22 cellular contexts compared by ENCODE assay signal in the genomic region with DNA sequence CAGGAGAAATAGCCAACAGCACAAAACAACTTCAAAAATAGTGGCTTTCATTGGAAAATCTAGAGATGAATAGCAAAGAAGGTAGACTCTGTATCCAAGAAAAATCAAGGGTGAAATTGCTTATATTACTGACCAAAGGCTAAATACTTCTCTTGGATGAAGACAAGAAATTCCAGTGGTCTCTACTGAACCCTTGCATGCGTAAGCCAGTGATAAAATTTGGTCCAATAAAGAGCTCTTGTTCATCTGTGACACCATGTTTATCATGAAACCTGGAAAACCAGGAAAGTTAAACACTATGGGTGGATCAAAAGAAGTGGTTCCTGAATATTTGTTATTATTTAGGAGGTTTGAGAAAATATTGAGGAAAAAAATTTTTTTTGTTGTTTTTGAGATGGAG. TPM values are rescaled to one million over a fixed set of nuclear protein-coding genes. Genes with fewer than 3 reads are reported as not detected.
DNase-seq lines count a peak whose midpoint lies in the region; ATAC-seq and TF ChIP-seq lines count a peak whose summit lies in the region.
"Had no signal": no experiment of that assay in that cellular context is flagged by ENCODE, and none has a peak within 500 bp of the region (broad histone marks: within the 10 kb centered on the region; RNA-seq: fewer than 3 reads in every experiment).

No MANE protein-coding gene starts in this region.

- CTCF ChIA-PET in SK-N-SH (lab: Yijun Ruan, JAX): no interaction called here

- TF ChIP-seq CTCF in SK-N-SH (IDR thresholded peaks at IDR 0.05) (no peak), VCaP (conservative IDR thresholded peaks at IDR 0.05) (no peak), chondrocyte (IDR thresholded peaks at IDR 0.05) (no peak), osteocyte (IDR thresholded peaks at IDR 0.05) (no peak)

- no peaks in the 10 kb centered on the region for H3K9me3 ChIP-seq in SK-N-SH
- H3K9me3 ChIP-seq: BE2C; BLaER1 treated with 17β-estradiol and CSF1 and Interleukin-3, amounts not matched to agents 10 nM and 100 nM had no signal

- no peaks in the 10 kb centered on the region for H3K9me2 ChIP-seq in SK-N-SH

- POLR2A ChIA-PET in SK-N-SH (lab: Yijun Ruan, JAX): no interaction called here

- H3K4me2 ChIP-seq in SK-N-SH: 0 out of 2 replicates have a peak overlapping the region, but pooled peaks have one; percentile 37
- H3K4me2 ChIP-seq: BLaER1 treated with 17β-estradiol and CSF1 and Interleukin-3, amounts not matched to agents 10 nM and 100 nM had no signal

- H3K9me3 Mint-ChIP-seq in chondrocyte (ENCODE audit: low read depth): no peaks in the 10 kb centered on the region
- H3K9me3 Mint-ChIP-seq in osteocyte (ENCODE audit: unreplicated experiment): no peaks in the 10 kb centered on the region
- H3K9me3 Mint-ChIP-seq: CD4-positive, alpha-beta T cell; CD8-positive, alpha-beta memory T cell had no signal

- intact Hi-C loops in posterior vena cava (cut with DNase I): no loop called here

- peak overlapping the region; percentile 48; the same call in 1 of the 2 replicates for H3K9ac ChIP-seq in SK-N-SH
- H3K9ac ChIP-seq: BLaER1 treated with 17β-estradiol and CSF1 and Interleukin-3, amounts not matched to agents 10 nM and 100 nM had no signal

- H3K4me1 Mint-ChIP-seq in chondrocyte (ENCODE audit: low read depth) (peaks cover 47% of the 10 kb centered on the region), osteocyte (ENCODE audit: unreplicated experiment) (peaks cover 42% of the 10 kb centered on the region)
- H3K4me1 Mint-ChIP-seq: CD14-positive monocyte; CD8-positive, alpha-beta memory T cell had no signal

- H3F3A ChIP-seq in SK-N-SH (replicated peaks; ENCODE audit: insufficient read depth): peaks cover 48% of the 10 kb centered on the region

- H3K27ac Mint-ChIP-seq in chondrocyte (ENCODE audit: unreplicated experiment): peak overlapping the region; percentile 39
- H3K27ac Mint-ChIP-seq in osteocyte (ENCODE audit: unreplicated experiment): peak overlapping the region; percentile 32
- H3K27ac Mint-ChIP-seq: CD14-positive monocyte; CD4-positive, alpha-beta T cell; CD8-positive, alpha-beta memory T cell had no signal

- TF ChIP-seq RAD21 in SK-N-SH (IDR thresholded peaks at IDR 0.05; ENCODE audit: low read length): no peak

- H2AFZ ChIP-seq in SK-N-SH (ENCODE audit: low read depth): no peak overlapping the region

- H3K27me3 Mint-ChIP-seq in chondrocyte (ENCODE audit: low read depth): no peaks in the 10 kb centered on the region
- no peaks in the 10 kb centered on the region for H3K27me3 Mint-ChIP-seq in osteocyte (ENCODE audit: unreplicated experiment)
- H3K27me3 Mint-ChIP-seq: CD4-positive, alpha-beta T cell had no signal

- H3K27me3 ChIP-seq in SK-N-SH (ENCODE audit: insufficient read depth): no peaks in the 10 kb centered on the region
- H3K27me3 ChIP-seq: BE2C; BLaER1 treated with 17β-estradiol and CSF1 and Interleukin-3, amounts not matched to agents 10 nM and 100 nM had no signal

- ATAC-seq in SK-N-SH treated with all-trans-retinoic acid at 6 μM for 48 hours (no peak), GM18870 (IDR thresholded peaks at IDR 0.05; ENCODE audit: unreplicated experiment) (no peak)
- ATAC-seq: GM12878 had no signal

- H4K20me1 ChIP-seq in SK-N-SH (ENCODE audit: insufficient read depth): no peaks in the 10 kb centered on the region
- H4K20me1 ChIP-seq: BLaER1 treated with 17β-estradiol and CSF1 and Interleukin-3, amounts not matched to agents 10 nM and 100 nM had no signal

- peaks cover 0 to 23% of the 10 kb centered on the region in 2 experiments; a peak in 2 of 4 replicates for H3K4me1 ChIP-seq in SK-N-SH (ENCODE audit: control insufficient read depth in 1 of 2, insufficient read depth in 2 of 2, low read depth in 1 of 2, low read length in 1 of 2)
- H3K4me1 ChIP-seq: BE2C had no signal

- H3K36me3 Mint-ChIP-seq in chondrocyte (ENCODE audit: low read depth) (peaks cover 8% of the 10 kb centered on the region), osteocyte (ENCODE audit: unreplicated experiment) (no peaks in the 10 kb centered on the region)
- H3K36me3 Mint-ChIP-seq: CD14-positive monocyte; CD8-positive, alpha-beta memory T cell had no signal

- no peak overlapping the region for H3K4me3 ChIP-seq in SK-N-SH (ENCODE audit: low read depth in 2 of 2, low read length in 1 of 2)
- H3K4me3 ChIP-seq: BLaER1 treated with 17β-estradiol and CSF1 and Interleukin-3, amounts not matched to agents 10 nM and 100 nM; GM12878 had no signal

- H3K4me3 Mint-ChIP-seq in chondrocyte (ENCODE audit: unreplicated experiment) (no peak overlapping the region), osteocyte (ENCODE audit: unreplicated experiment) (no peak overlapping the region)
- H3K4me3 Mint-ChIP-seq: CD14-positive monocyte; CD4-positive, alpha-beta T cell; CD8-positive, alpha-beta memory T cell had no signal

- peaks cover 0 to 16% of the 10 kb centered on the region in 2 experiments for H3K36me3 ChIP-seq in SK-N-SH (replicated peaks in 1 of 2; ENCODE audit: control insufficient read depth in 1 of 2, insufficient read depth in 2 of 2, low read length in 1 of 2)
- H3K36me3 ChIP-seq: BE2C; BLaER1 treated with 17β-estradiol and CSF1 and Interleukin-3, amounts not matched to agents 10 nM and 100 nM had no signal

- H3K79me2 ChIP-seq in SK-N-SH (ENCODE audit: insufficient read depth): peaks cover 78% of the 10 kb centered on the region

- H3K27ac ChIP-seq in SK-N-SH (ENCODE audit: low read depth in 2 of 2, low read length in 1 of 2): peak overlapping the region in 1 of 2 experiments; percentile 91; a peak in 2 of 4 replicates
- peak overlapping the region; percentile 42; the same call in 1 of the 2 replicates for H3K27ac ChIP-seq in VCaP
- H3K27ac ChIP-seq: 22Rv1; BLaER1 treated with 17β-estradiol and CSF1 and Interleukin-3, amounts not matched to agents 10 nM and 100 nM had no signal

- WGBS in SK-N-SH (ENCODE audit: low lambda C conversion rate): 75% methylated on average over 1 of the region's 1 CpG

- DNase-seq in SK-N-SH (no peak), chondrocyte (ENCODE audit: low spot score) (no peak), osteocyte (ENCODE audit: extremely low spot score, unreplicated experiment) (no peak), AG20443 (ENCODE audit: low spot score) (no peak), posterior vena cava (ENCODE audit: low spot score) (no peak)
- DNase-seq: AML-193; BE2C; CD4-positive, alpha-beta T cell; CD8-positive, alpha-beta memory T cell; DMS 273 treated with DMSO at 0.1 percent for 48 hours; DMS79; EL; GDM1; GOT3; HCEC 1CT had no signal

- no peak for TF ChIP-seq EP300 in SK-N-SH (IDR thresholded peaks at IDR 0.05; ENCODE audit: borderline replicate concordance in 1 of 2, low read depth in 1 of 2, low read length in 1 of 2)

TF ChIP-seq in SK-N-SH, 30 proteins besides CTCF, POLR2A, EP300 and RAD21 (continues in another document):
- TF ChIP-seq, protein P1, sequence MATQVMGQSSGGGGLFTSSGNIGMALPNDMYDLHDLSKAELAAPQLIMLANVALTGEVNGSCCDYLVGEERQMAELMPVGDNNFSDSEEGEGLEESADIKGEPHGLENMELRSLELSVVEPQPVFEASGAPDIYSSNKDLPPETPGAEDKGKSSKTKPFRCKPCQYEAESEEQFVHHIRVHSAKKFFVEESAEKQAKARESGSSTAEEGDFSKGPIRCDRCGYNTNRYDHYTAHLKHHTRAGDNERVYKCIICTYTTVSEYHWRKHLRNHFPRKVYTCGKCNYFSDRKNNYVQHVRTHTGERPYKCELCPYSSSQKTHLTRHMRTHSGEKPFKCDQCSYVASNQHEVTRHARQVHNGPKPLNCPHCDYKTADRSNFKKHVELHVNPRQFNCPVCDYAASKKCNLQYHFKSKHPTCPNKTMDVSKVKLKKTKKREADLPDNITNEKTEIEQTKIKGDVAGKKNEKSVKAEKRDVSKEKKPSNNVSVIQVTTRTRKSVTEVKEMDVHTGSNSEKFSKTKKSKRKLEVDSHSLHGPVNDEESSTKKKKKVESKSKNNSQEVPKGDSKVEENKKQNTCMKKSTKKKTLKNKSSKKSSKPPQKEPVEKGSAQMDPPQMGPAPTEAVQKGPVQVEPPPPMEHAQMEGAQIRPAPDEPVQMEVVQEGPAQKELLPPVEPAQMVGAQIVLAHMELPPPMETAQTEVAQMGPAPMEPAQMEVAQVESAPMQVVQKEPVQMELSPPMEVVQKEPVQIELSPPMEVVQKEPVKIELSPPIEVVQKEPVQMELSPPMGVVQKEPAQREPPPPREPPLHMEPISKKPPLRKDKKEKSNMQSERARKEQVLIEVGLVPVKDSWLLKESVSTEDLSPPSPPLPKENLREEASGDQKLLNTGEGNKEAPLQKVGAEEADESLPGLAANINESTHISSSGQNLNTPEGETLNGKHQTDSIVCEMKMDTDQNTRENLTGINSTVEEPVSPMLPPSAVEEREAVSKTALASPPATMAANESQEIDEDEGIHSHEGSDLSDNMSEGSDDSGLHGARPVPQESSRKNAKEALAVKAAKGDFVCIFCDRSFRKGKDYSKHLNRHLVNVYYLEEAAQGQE (IDR thresholded peaks at IDR 0.05; ENCODE audit: low read depth, low read length): no peak

TF ChIP-seq in SK-N-SH treated with all-trans-retinoic acid at 6 μM for 48 hours, 23 proteins besides CTCF, POLR2A, EP300 and RAD21 (continues in another document):
- TF ChIP-seq SNAI2 (CRISPR knock-in tag; IDR thresholded peaks at IDR 0.05) (no peak), POU6F1 (CRISPR knock-in tag; IDR thresholded peaks at IDR 0.05; ENCODE audit: borderline replicate concordance, low read depth) (no peak)

RNA-seq across cellular contexts. Expression of gene SASH1, which starts 25.6 kb away (rescaled TPM):
- 15.5 and 19.8 TPM in 2 replicates for polyA plus RNA-seq in SK-N-SH (2012; rRNA removed)
- 15.9 and 17.7 TPM in 2 replicates for polyA plus RNA-seq in SK-N-SH (2012; cell fraction: cytosol; rRNA removed)
- polyA plus RNA-seq in SK-N-SH (2012; cell fraction: nucleus; rRNA removed): 30.4 and 40.1 TPM in 2 replicates
- total RNA-seq in chondrocyte: 54.2 to 89.3 TPM (median 82.9 TPM) in 3 replicates
- total RNA-seq in osteocyte: 70.6 and 75.7 TPM in 2 replicates
- 10 to 100 TPM; 80.8 to 99.4 TPM for total RNA-seq in posterior vena cava
- polyA plus RNA-seq: CD8-positive, alpha-beta memory T cell had no signal
